9 cellular contexts compared by ENCODE assay signal in the genomic region with DNA sequence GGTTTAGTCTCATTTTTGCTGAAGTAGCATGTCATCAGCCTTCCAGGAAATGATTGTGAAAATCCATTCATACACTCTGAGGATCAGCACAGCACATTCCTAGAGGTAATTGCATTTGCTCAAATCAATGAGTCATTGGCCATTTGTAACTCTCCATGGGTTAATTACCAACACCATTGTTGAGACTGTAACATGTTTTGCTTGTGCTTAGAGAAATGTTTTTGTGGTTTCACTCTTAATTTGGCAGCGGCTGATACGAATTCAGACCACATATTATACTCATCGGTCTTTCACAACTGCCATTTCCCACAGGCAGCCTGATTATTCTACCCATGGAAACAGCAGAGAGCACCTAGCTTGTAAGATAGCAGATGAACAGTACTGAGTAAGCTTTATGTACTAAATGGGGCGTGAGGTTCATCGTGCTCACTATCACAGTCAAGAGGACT.
DNase-seq lines count a peak whose midpoint lies in the region; ATAC-seq, FAIRE-seq and TF ChIP-seq lines count a peak whose summit lies in the region.
"Had no signal": no experiment of that assay in that cellular context is flagged by ENCODE, and none has a peak within 500 bp of the region (broad histone marks: within the 10 kb centered on the region; RNA-seq: fewer than 3 reads in every experiment).

No MANE protein-coding gene starts in this region.

- WGBS in pancreas, 2 donors: 60 to 83% methylated on average over 5 of the region's 5 CpGs

- H3K27me3 ChIP-seq in pancreas (peaks cover 0 to 6% (median 0%) of the 10 kb centered on the region in 4 donors), uterus (no peaks in the 10 kb centered on the region)

- FAIRE-seq in pancreas (lab: Jason Lieb, UNC): no peak

- DNase-seq in SKM-1 treated with dmso at 0.1 percent for 144 hours (lab: John Stamatoyannopoulos, UW; ENCODE audit: unreplicated experiment): peak; percentile 6
- DNase-seq in SKM-1 (lab: John Stamatoyannopoulos, UW; ENCODE audit: unreplicated experiment): no peak
- DNase-seq in NCI-H1930 (lab: John Stamatoyannopoulos, UW): peak; percentile 47 to 66
- DNase-seq in cerebellum (ENCODE audit: low spot score): peak; percentile 36
- no peak for DNase-seq in pancreas
- no peak for DNase-seq in hepatic stellate cell (ENCODE audit: low spot score)
- no peak for DNase-seq in uterus

- H3K36me3 ChIP-seq in pancreas (no peaks in the 10 kb centered on the region), uterus (no peaks in the 10 kb centered on the region)

- intact Hi-C loops in pancreas (cut with DNase I) (loop anchor here in 2 of 3 donors (5.0 to 10.0 kb wide), 2 partner anchors 464 to 466 kb away; no protein-coding TSS in a partner anchor), uterus (cut with DNase I; ENCODE audit: low total_unique reads) (loop anchor here (10.0 kb wide), 1 partner anchor 466 kb away; no protein-coding TSS in a partner anchor)

- H3K4me1 ChIP-seq in pancreas: no peaks in the 10 kb centered on the region
- no peaks in the 10 kb centered on the region for H3K4me1 ChIP-seq in uterus

- ATAC-seq in pancreas (peak in 3 of 4 donors; percentile 65 to 86 (median 81)), HG03025 (IDR thresholded peaks at IDR 0.05; ENCODE audit: low FRiP score, unreplicated experiment) (no peak)

- TF ChIP-seq POLR2A in uterus (IDR thresholded peaks at IDR 0.05): no peak

- TF ChIP-seq CTCF in pancreas (IDR thresholded peaks at IDR 0.05): no peak
- TF ChIP-seq CTCF in uterus (IDR thresholded peaks at IDR 0.05): no peak

- H3K9me3 ChIP-seq in pancreas (no peaks in the 10 kb centered on the region), uterus (no peaks in the 10 kb centered on the region)

- H3K4me3 ChIP-seq in pancreas: no peak overlapping the region
- H3K4me3 ChIP-seq in uterus: no peak overlapping the region

- H3K27ac ChIP-seq in pancreas (no peak overlapping the region), uterus (no peak overlapping the region)
- H3K27ac ChIP-seq: VCaP had no signal

Comparison
In these comparisons a context has a peak if more than half of its experiments do, and no peak if none do; other contexts are left out.
1. DNase-seq: peak in SKM-1 treated with dmso at 0.1 percent for 144 hours (single experiment), NCI-H1930 (2 of 2) and cerebellum (single experiment); none in SKM-1 (single experiment), pancreas (0 of 6), hepatic stellate cell (single experiment) and uterus (0 of 2).